ENCODE assay signal across 14 cellular contexts in genomic region chr2:216880509-216881184, GRCh38. TPM values are rescaled to one million over a fixed set of nuclear protein-coding genes. Genes with fewer than 3 reads are reported as not detected.
DNase-seq lines count a peak whose midpoint lies in the region; ATAC-seq and TF ChIP-seq lines count a peak whose summit lies in the region.
"Had no signal": no experiment of that assay in that cellular context is flagged by ENCODE, and none has a peak within 500 bp of the region (broad histone marks: within the 10 kb centered on the region; RNA-seq: fewer than 3 reads in every experiment).

No MANE protein-coding gene starts in this region.

- no peak overlapping the region for H3K4me3 ChIP-seq in thoracic aorta
- H3K4me3 ChIP-seq: ovary had no signal

- H3K27me3 Mint-ChIP-seq in activated naive CD4-positive, alpha-beta T cell treated with anti-CD3 and anti-CD28 coated beads for 36 hours (ENCODE audit: low read depth), result no peaks in the 10 kb centered on the region
- H3K27me3 Mint-ChIP-seq in activated T-helper 1 cell treated with anti-CD3 and anti-CD28 coated beads, Interleukin-12 subunit alpha, Interleukin-12 subunit beta, Interleukin-2, Interleukin-4 antibody, amounts not matched to agents 30 ng/mL and 10 ng/mL and 1 ng/mL, durations not matched to agents 14 hours and 24 hours and 36 hours (ENCODE audit: insufficient read depth), result no peaks in the 10 kb centered on the region

- peak; percentile 52 for ATAC-seq in thoracic aorta (ENCODE audit: insufficient number of reproducible peaks, low FRiP score, low read depth)
- no peak for ATAC-seq in HG02970 (IDR thresholded peaks at IDR 0.05; ENCODE audit: low FRiP score, unreplicated experiment)
- ATAC-seq: left cardiac atrium had no signal

- peak; percentile 21 for DNase-seq in activated naive CD4-positive, alpha-beta T cell treated with anti-CD3 and anti-CD28 coated beads for 36 hours
- DNase-seq in activated naive CD4-positive, alpha-beta T cell treated with Interleukin-2 at 50 U/mL for 16 hours, result no peak
- DNase-seq in activated T-helper 1 cell treated with anti-CD3 and anti-CD28 coated beads, Interleukin-12 subunit alpha, Interleukin-12 subunit beta, Interleukin-2, Interleukin-4 antibody, amounts not matched to agents 30 ng/mL and 10 ng/mL and 1 ng/mL, durations not matched to agents 14 hours and 24 hours and 36 hours (ENCODE audit: low spot score), result peak; percentile 23
- DNase-seq in left kidney (ENCODE audit: low read depth, low spot score) (peak; percentile 91), thoracic aorta (ENCODE audit: low spot score) (peak; percentile 21), cerebellum (ENCODE audit: low spot score) (no peak), NCI-H526 treated with DMSO at 0.1 percent for 48 hours (lab: John Stamatoyannopoulos, UW) (no peak)
- DNase-seq: caudate nucleus, DMS79 treated with DMSO at 0.1 percent for 48 hours, left cardiac atrium, NCI-H1105, ovary had no signal

- no peak overlapping the region for H3K27ac Mint-ChIP-seq in activated naive CD4-positive, alpha-beta T cell treated with anti-CD3 and anti-CD28 coated beads for 36 hours
- peak overlapping the region; percentile 86 for H3K27ac Mint-ChIP-seq in activated T-helper 1 cell treated with anti-CD3 and anti-CD28 coated beads, Interleukin-12 subunit alpha, Interleukin-12 subunit beta, Interleukin-2, Interleukin-4 antibody, amounts not matched to agents 30 ng/mL and 10 ng/mL and 1 ng/mL, durations not matched to agents 14 hours and 24 hours and 36 hours

- no peak for TF ChIP-seq CTCF in thoracic aorta (IDR thresholded peaks at IDR 0.05)

- no peaks in the 10 kb centered on the region for H3K9me3 Mint-ChIP-seq in activated naive CD4-positive, alpha-beta T cell treated with anti-CD3 and anti-CD28 coated beads for 36 hours
- no peaks in the 10 kb centered on the region for H3K9me3 Mint-ChIP-seq in activated T-helper 1 cell treated with anti-CD3 and anti-CD28 coated beads, Interleukin-12 subunit alpha, Interleukin-12 subunit beta, Interleukin-2, Interleukin-4 antibody, amounts not matched to agents 30 ng/mL and 10 ng/mL and 1 ng/mL, durations not matched to agents 14 hours and 24 hours and 36 hours

- peak overlapping the region in 1 of 2 donors; percentile 16 for H3K27ac ChIP-seq in thoracic aorta
- H3K27ac ChIP-seq: ovary had no signal

- no peak overlapping the region for H3K4me3 Mint-ChIP-seq in activated naive CD4-positive, alpha-beta T cell treated with anti-CD3 and anti-CD28 coated beads for 36 hours
- peak overlapping the region; percentile 63 for H3K4me3 Mint-ChIP-seq in activated T-helper 1 cell treated with anti-CD3 and anti-CD28 coated beads, Interleukin-12 subunit alpha, Interleukin-12 subunit beta, Interleukin-2, Interleukin-4 antibody, amounts not matched to agents 30 ng/mL and 10 ng/mL and 1 ng/mL, durations not matched to agents 14 hours and 24 hours and 36 hours

- peaks cover 11% of the 10 kb centered on the region for H3K4me1 Mint-ChIP-seq in activated naive CD4-positive, alpha-beta T cell treated with anti-CD3 and anti-CD28 coated beads for 36 hours (ENCODE audit: low read depth)
- peaks cover 32% of the 10 kb centered on the region for H3K4me1 Mint-ChIP-seq in activated T-helper 1 cell treated with anti-CD3 and anti-CD28 coated beads, Interleukin-12 subunit alpha, Interleukin-12 subunit beta, Interleukin-2, Interleukin-4 antibody, amounts not matched to agents 30 ng/mL and 10 ng/mL and 1 ng/mL, durations not matched to agents 14 hours and 24 hours and 36 hours (ENCODE audit: low read depth)

- CTCF ChIA-PET in activated naive CD4-positive, alpha-beta T cell treated with anti-CD3 and anti-CD28 coated beads for 36 hours (lab: Charles Lee), result no interaction called here

- H3K36me3 Mint-ChIP-seq in activated naive CD4-positive, alpha-beta T cell treated with anti-CD3 and anti-CD28 coated beads for 36 hours (ENCODE audit: low read depth), result no peaks in the 10 kb centered on the region
- peaks cover 2% of the 10 kb centered on the region for H3K36me3 Mint-ChIP-seq in activated T-helper 1 cell treated with anti-CD3 and anti-CD28 coated beads, Interleukin-12 subunit alpha, Interleukin-12 subunit beta, Interleukin-2, Interleukin-4 antibody, amounts not matched to agents 30 ng/mL and 10 ng/mL and 1 ng/mL, durations not matched to agents 14 hours and 24 hours and 36 hours (ENCODE audit: low read depth)

- peaks cover 10 to 44% of the 10 kb centered on the region in 2 donors for H3K4me1 ChIP-seq in thoracic aorta (ENCODE audit: control insufficient read depth in 1 of 2, low read depth in 2 of 2)

- no peaks in the 10 kb centered on the region for H3K9me3 ChIP-seq in thoracic aorta
- H3K9me3 ChIP-seq: ovary had no signal

- H3K36me3 ChIP-seq in thoracic aorta, result no peaks in the 10 kb centered on the region
- H3K36me3 ChIP-seq: ovary had no signal

- intact Hi-C loops in activated naive CD4-positive, alpha-beta T cell treated with anti-CD3 and anti-CD28 coated beads for 36 hours (cut with micrococcal nuclease), result no loop called here
- intact Hi-C loops in activated T-helper 1 cell treated with anti-CD3 and anti-CD28 coated beads, Interleukin-12 subunit alpha, Interleukin-12 subunit beta, Interleukin-2, Interleukin-4 antibody, amounts not matched to agents 30 ng/mL and 10 ng/mL and 1 ng/mL, durations not matched to agents 14 hours and 24 hours and 36 hours (cut with micrococcal nuclease), result loop anchor here (1.0 to 10.0 kb wide), 2 partner anchors 22 to 186 kb away; partner anchors contain the start of gene IGFBP5

- H3K27me3 ChIP-seq in thoracic aorta (replicated peaks; ENCODE audit: insufficient read depth), result no peaks in the 10 kb centered on the region
- H3K27me3 ChIP-seq: ovary had no signal

RNA-seq across cellular contexts. Expression of gene TNP1, which starts 20.8 kb away (rescaled TPM):
- total RNA-seq in activated naive CD4-positive, alpha-beta T cell treated with anti-CD3 and anti-CD28 coated beads for 36 hours, result not detected
- total RNA-seq in activated T-helper 1 cell treated with anti-CD3 and anti-CD28 coated beads, Interleukin-12 subunit alpha, Interleukin-12 subunit beta, Interleukin-2, Interleukin-4 antibody, amounts not matched to agents 30 ng/mL and 10 ng/mL and 1 ng/mL, durations not matched to agents 14 hours and 24 hours and 36 hours, result not detected in 2 replicates
- not detected for total RNA-seq in thoracic aorta
- not detected for total RNA-seq in cerebellum
- total RNA-seq: left cardiac atrium, ovary, subcutaneous adipose tissue had no signal

Comparison
In these comparisons a context has a peak if more than half of its experiments do, and no peak if none do; other contexts are left out.
1. DNase-seq: peak in activated naive CD4-positive, alpha-beta T cell treated with anti-CD3 and anti-CD28 coated beads for 36 hours (single experiment), activated T-helper 1 cell treated with anti-CD3 and anti-CD28 coated beads, Interleukin-12 subunit alpha, Interleukin-12 subunit beta, Interleukin-2, Interleukin-4 antibody, amounts not matched to agents 30 ng/mL and 10 ng/mL and 1 ng/mL, durations not matched to agents 14 hours and 24 hours and 36 hours (single experiment), left kidney (single experiment) and thoracic aorta (single experiment); none in activated naive CD4-positive, alpha-beta T cell treated with Interleukin-2 at 50 U/mL for 16 hours (single experiment), cerebellum (single experiment) and NCI-H526 treated with DMSO at 0.1 percent for 48 hours (single experiment).